Comparison of ENCODE assay signal across 20 cellular contexts in the genomic region with DNA sequence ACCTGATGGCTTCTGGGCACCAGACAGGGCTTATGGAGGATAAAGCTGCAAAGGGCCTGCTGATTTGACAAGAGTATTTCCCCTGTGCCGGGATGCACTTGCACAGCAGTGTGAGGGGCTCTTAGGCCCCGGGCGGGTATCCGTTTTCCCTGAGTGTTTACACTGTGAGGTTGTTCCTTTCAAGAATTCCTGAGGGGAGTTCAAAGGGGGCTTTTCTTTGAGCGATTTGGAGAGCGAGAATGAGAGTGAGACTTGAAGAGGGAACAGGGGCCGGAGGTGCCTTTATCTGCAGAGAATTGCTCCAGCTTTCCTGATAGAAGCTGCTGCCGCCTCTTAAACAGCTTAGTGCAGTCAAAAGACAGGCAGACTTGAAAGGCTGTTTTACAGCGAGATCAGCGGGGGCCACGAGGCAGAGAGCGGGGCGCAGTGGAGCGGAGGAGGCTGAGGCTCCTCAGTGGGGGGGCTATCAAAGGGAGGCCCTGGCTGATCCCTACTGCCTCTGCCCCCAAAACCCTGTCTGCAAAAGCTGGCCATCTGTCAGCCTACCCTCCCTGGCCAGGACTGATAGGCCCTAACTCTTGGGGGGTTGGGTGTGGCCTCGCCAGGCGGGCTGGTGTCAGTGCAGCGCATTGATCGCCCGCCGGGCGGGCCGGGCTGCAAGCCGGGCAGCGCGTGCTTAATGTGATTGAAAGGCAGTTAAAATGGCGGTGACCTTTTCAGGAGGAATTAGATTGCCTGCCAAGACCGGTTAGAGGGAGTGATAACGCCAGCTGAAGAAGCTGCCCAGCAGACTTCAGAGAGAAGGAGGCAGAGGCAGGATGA. TPM values are rescaled to one million over a fixed set of nuclear protein-coding genes. Genes with fewer than 3 reads are reported as not detected.
DNase-seq lines count a peak whose midpoint lies in the region; ATAC-seq, FAIRE-seq and TF ChIP-seq lines count a peak whose summit lies in the region.
"Had no signal": no experiment of that assay in that cellular context is flagged by ENCODE, and none has a peak within 500 bp of the region (broad histone marks: within the 10 kb centered on the region; RNA-seq: fewer than 3 reads in every experiment).

No MANE protein-coding gene starts in this region.

- H4K91ac ChIP-seq in neuronal stem cell (ENCODE audit: low read depth, low read length, poor library complexity), result no peak overlapping the region

- TF ChIP-seq POLR2A in HepG2 (IDR thresholded peaks at IDR 0.05; ENCODE audit: insufficient read depth in 1 of 2, low read depth in 2 of 2, low read length in 2 of 2), result no peak
- no peak for TF ChIP-seq POLR2A in right lobe of liver (IDR thresholded peaks at IDR 0.05)

- H3K27ac ChIP-seq in HepG2 (ENCODE audit: extremely low read length, insufficient read depth, low read length) (no peak overlapping the region), right lobe of liver (no peak overlapping the region), neuronal stem cell (replicated peaks; ENCODE audit: low read length) (peak overlapping the region; percentile 73)
- H3K27ac ChIP-seq: lower lobe of right lung had no signal

- H3K27me3 Mint-ChIP-seq in central memory CD8-positive, alpha-beta T cell, result no peaks in the 10 kb centered on the region
- H3K27me3 Mint-ChIP-seq: naive thymus-derived CD4-positive, alpha-beta T cell had no signal

- H3K79me2 ChIP-seq in HepG2 (ENCODE audit: insufficient read depth, low read length), result peaks cover 16% of the 10 kb centered on the region

- DNase-seq in HepG2 (ENCODE audit: low spot score) (no peak), right lobe of liver (no peak), neuronal stem cell (ENCODE audit: low spot score) (peak; percentile 63), NCI-H1436 treated with DMSO at 0.1 percent for 48 hours (lab: John Stamatoyannopoulos, UW) (no peak), putamen (ENCODE audit: low spot score) (no peak), DMS153 treated with DMSO at 0.1 percent for 48 hours (lab: John Stamatoyannopoulos, UW; ENCODE audit: unreplicated experiment) (no peak)
- no peak for DNase-seq in central memory CD8-positive, alpha-beta T cell (ENCODE audit: low spot score in 2 of 2)
- DNase-seq: activated CD4-positive, CD25-positive, alpha-beta regulatory T cell; amygdala; CD8-positive, alpha-beta memory T cell; HCEC 1CT; Karpas-422; lower lobe of right lung; naive thymus-derived CD4-positive, alpha-beta T cell; T-helper 1 cell had no signal

- H2BK15ac ChIP-seq in neuronal stem cell (ENCODE audit: low read length), result no peak overlapping the region

- POLR2A ChIA-PET in HepG2 (lab: Yijun Ruan, JAX), result interaction anchor here (1.2 kb wide), 1 partner anchor 36 kb away, joined by 6 read pairs; a partner anchor contains a TSS

- H3K27me3 ChIP-seq in HepG2 (ENCODE audit: control insufficient read depth in 1 of 2, insufficient read depth in 2 of 2, low read length in 2 of 2), result no peaks in the 10 kb centered on the region
- no peaks in the 10 kb centered on the region for H3K27me3 ChIP-seq in right lobe of liver
- H3K27me3 ChIP-seq in neuronal stem cell (ENCODE audit: control insufficient read depth in 3 of 3, insufficient read depth in 3 of 3, low read depth in 1 of 3, low read length in 3 of 3), result no peaks in the 10 kb centered on the region

- no peak overlapping the region for H3K4me3 ChIP-seq in HepG2 (replicated peaks in 1 of 3; ENCODE audit: insufficient read depth in 1 of 3, low read depth in 2 of 3, low read length in 3 of 3)
- H3K4me3 ChIP-seq in right lobe of liver, result no peak overlapping the region
- no peak overlapping the region for H3K4me3 ChIP-seq in neuronal stem cell (ENCODE audit: low read length in 2 of 2)
- H3K4me3 ChIP-seq: lower lobe of right lung had no signal

- H3K79me1 ChIP-seq in neuronal stem cell (ENCODE audit: low read depth, low read length), result no peaks in the 10 kb centered on the region

- in situ Hi-C loops in HepG2 (cut with HindIII; ENCODE audit: extremely low pct_ligation_motif_present, low pct_unique_long_range_greater_than_20kb), result no loop called here

- no peak overlapping the region for H3K4ac ChIP-seq in neuronal stem cell (ENCODE audit: low read length)

- no peak overlapping the region for H2BK120ac ChIP-seq in neuronal stem cell (ENCODE audit: low read depth, low read length)

- H2AFZ ChIP-seq in HepG2 (ENCODE audit: low read length) (no peak overlapping the region), neuronal stem cell (ENCODE audit: low read length) (no peak overlapping the region)

- intact Hi-C loops in HepG2 (cut with micrococcal nuclease; ENCODE audit: unreplicated experiment) (no loop called here), right lobe of liver (cut with DNase I) (no loop called here)

- H2BK5ac ChIP-seq in neuronal stem cell (ENCODE audit: low read length), result no peak overlapping the region

- TF ChIP-seq EP300 in HepG2 (IDR thresholded peaks at IDR 0.05; ENCODE audit: low read depth in 2 of 2, low read length in 2 of 2) (no peak), HepG2 (CRISPR knock-in tag; IDR thresholded peaks at IDR 0.05; ENCODE audit: borderline replicate concordance) (no peak)

- H3K14ac ChIP-seq in neuronal stem cell (ENCODE audit: low read length), result no peak overlapping the region

- peak overlapping the region; percentile 35 for H3K18ac ChIP-seq in neuronal stem cell (ENCODE audit: low read length)

- no peak overlapping the region for H3K4me3 Mint-ChIP-seq in central memory CD8-positive, alpha-beta T cell
- H3K4me3 Mint-ChIP-seq: CD8-positive, alpha-beta memory T cell; naive thymus-derived CD4-positive, alpha-beta T cell had no signal

- H3K27ac Mint-ChIP-seq in central memory CD8-positive, alpha-beta T cell (ENCODE audit: low read depth), result peak overlapping the region; percentile 74

- H2AK5ac ChIP-seq in neuronal stem cell (ENCODE audit: low read depth, low read length), result peak overlapping the region; percentile 17

- H3K9me3 Mint-ChIP-seq in central memory CD8-positive, alpha-beta T cell, result no peaks in the 10 kb centered on the region

- H3K9me3 ChIP-seq in HepG2 (ENCODE audit: low read length) (no peaks in the 10 kb centered on the region), right lobe of liver (no peaks in the 10 kb centered on the region), neuronal stem cell (replicated peaks in 1 of 2; ENCODE audit: control insufficient read depth in 2 of 2, insufficient read depth in 1 of 2, low read depth in 1 of 2, low read length in 2 of 2) (no peaks in the 10 kb centered on the region)
- H3K9me3 ChIP-seq: lower lobe of right lung had no signal

- H2BK12ac ChIP-seq in neuronal stem cell (ENCODE audit: low read length), result no peak overlapping the region

- peaks cover 21% of the 10 kb centered on the region for H3K4me1 ChIP-seq in HepG2 (ENCODE audit: insufficient read depth, low read length)
- peaks cover 0 to 12% (median 3%) of the 10 kb centered on the region in 4 donors for H3K4me1 ChIP-seq in right lobe of liver
- H3K4me1 ChIP-seq in neuronal stem cell (ENCODE audit: control insufficient read depth in 2 of 2, insufficient read depth in 1 of 2, low read depth in 1 of 2, low read length in 2 of 2), result peaks cover 10 to 32% of the 10 kb centered on the region in 2 donors

- no peak for FAIRE-seq in HepG2 (lab: Jason Lieb, UNC)
- FAIRE-seq: endometrium, GM18507 had no signal

- peaks cover 41% of the 10 kb centered on the region for H3K4me1 Mint-ChIP-seq in central memory CD8-positive, alpha-beta T cell

- 97% methylated on average over 28 of the region's 28 CpGs for WGBS in HepG2 (ENCODE audit: low lambda C conversion rate)
- 93% methylated on average over 26 of the region's 28 CpGs for WGBS in right lobe of liver (ENCODE audit: insufficient coverage, low coverage, low lambda C conversion rate, missing lambda C conversion rate)
- WGBS in neuronal stem cell (ENCODE audit: extremely low coverage in 2 of 2, insufficient read length in 2 of 2, insufficient replicate concordance in 1 of 2), 2 donors, result no CpG with 5 or more reads among the region's 28 CpGs

- no peak overlapping the region for H4K8ac ChIP-seq in neuronal stem cell (ENCODE audit: low read depth, low read length)

- H4K20me1 ChIP-seq in HepG2 (ENCODE audit: insufficient read depth, low read length), result no peaks in the 10 kb centered on the region

- CTCF ChIA-PET in HepG2 (lab: Yijun Ruan, JAX; ENCODE audit: low intra/inter-chr PET ratio, low total read pairs), result no interaction called here

- H3K4me2 ChIP-seq in HepG2 (ENCODE audit: low read depth, low read length) (no peak overlapping the region), neuronal stem cell (ENCODE audit: insufficient read depth, low read length, poor library complexity, severe bottlenecking) (no peak overlapping the region)

- H3K9ac ChIP-seq in HepG2 (ENCODE audit: insufficient read depth, low read depth, low read length), result no peak overlapping the region
- peak overlapping the region; percentile 35 for H3K9ac ChIP-seq in neuronal stem cell (ENCODE audit: low read depth, low read length, poor library complexity)

- BruUV-seq in HepG2 (replicated peaks; lab: Mats Ljungman, UMichigan), result no TSS peak

- TF ChIP-seq RAD21 in HepG2 (CRISPR knock-in tag; IDR thresholded peaks at IDR 0.05), result no peak

- H3K36me3 ChIP-seq in HepG2 (replicated peaks in 1 of 2; ENCODE audit: control insufficient read depth in 1 of 2, insufficient read depth in 2 of 2, low read length in 2 of 2) (peaks cover 54 to 94% of the 10 kb centered on the region in 2 experiments), right lobe of liver (peaks cover 0 to 64% (median 10%) of the 10 kb centered on the region in 4 donors), neuronal stem cell (replicated peaks in 1 of 2; ENCODE audit: control insufficient read depth in 2 of 2, insufficient read depth in 2 of 2, low read length in 2 of 2) (peaks cover 51 to 99% of the 10 kb centered on the region in 2 donors)

- TF ChIP-seq CTCF in HepG2 (CRISPR knock-in tag; IDR thresholded peaks at IDR 0.05), result no peak
- TF ChIP-seq CTCF in right lobe of liver (IDR thresholded peaks at IDR 0.05), result no peak

- ATAC-seq in HepG2 (no peak), right lobe of liver (no peak), GM21381 (IDR thresholded peaks at IDR 0.05; ENCODE audit: unreplicated experiment) (no peak)
- no peak for ATAC-seq in central memory CD8-positive, alpha-beta T cell (replicated peaks; ENCODE audit: extremely low read depth, poor library complexity, severe bottlenecking)
- ATAC-seq: lower lobe of right lung; naive thymus-derived CD4-positive, alpha-beta T cell had no signal

- peaks cover 49% of the 10 kb centered on the region for H3K36me3 Mint-ChIP-seq in central memory CD8-positive, alpha-beta T cell (ENCODE audit: insufficient read depth)

- peak overlapping the region; percentile 47 for H3K23ac ChIP-seq in neuronal stem cell (ENCODE audit: low read depth, low read length, poor library complexity)

RNA-seq across cellular contexts. Expression of a gene that starts 36.5 kb away (rescaled TPM):
- 12.6 and 13.8 TPM in 2 replicates for total RNA-seq in HepG2 (2016; rRNA removed; fragmentation: Illumina TruSeq; extraction: Trizol)
- 9.7 and 10.8 TPM in 2 replicates for total RNA-seq in HepG2 (2016; cell fraction: cytosol; rRNA removed; fragmentation: Illumina TruSeq; extraction: Trizol; ENCODE audit: low read depth)
- total RNA-seq in HepG2 (2016; cell fraction: insoluble cytoplasmic fraction; rRNA removed; fragmentation: Illumina TruSeq; extraction: Trizol), result 11.0 and 12.5 TPM in 2 replicates
- total RNA-seq in HepG2 (2016; cell fraction: membrane; rRNA removed; fragmentation: Illumina TruSeq; extraction: Trizol), result 11.8 and 17.4 TPM in 2 replicates
- total RNA-seq in HepG2 (2016; cell fraction: nucleus; rRNA removed; fragmentation: Illumina TruSeq; extraction: Trizol), result 5.8 and 7.3 TPM in 2 replicates
- 20.2 and 22.3 TPM in 2 replicates for polyA plus RNA-seq in HepG2 (2011; rRNA removed)
- 23.3 and 31.3 TPM in 2 replicates for polyA plus RNA-seq in HepG2 (2011; cell fraction: cytosol; rRNA removed)
- polyA plus RNA-seq in HepG2 (2011; cell fraction: nucleus; rRNA removed), result 16.1 and 17.2 TPM in 2 replicates
- 14.0 and 14.1 TPM in 2 replicates for polyA plus RNA-seq in HepG2 (2012)
- 17.0 and 20.1 TPM in 2 replicates for polyA plus RNA-seq in HepG2 (2016; cell fraction: cytosol; fragmentation: Illumina TruSeq; extraction: Trizol; ENCODE audit: low read depth)
- polyA plus RNA-seq in HepG2 (2016; cell fraction: insoluble cytoplasmic fraction; fragmentation: Illumina TruSeq; extraction: Trizol; ENCODE audit: low read depth), result 14.9 and 21.4 TPM in 2 replicates
- polyA plus RNA-seq in HepG2 (2016; cell fraction: membrane; fragmentation: Illumina TruSeq; extraction: Trizol; ENCODE audit: low read depth), result 17.6 and 20.4 TPM in 2 replicates
- 14.6 and 19.8 TPM in 2 replicates for polyA plus RNA-seq in HepG2 (2016; cell fraction: nucleus; fragmentation: Illumina TruSeq; extraction: Trizol; ENCODE audit: insufficient read depth, low read depth)
- 19.3 and 62.1 TPM in 2 replicates for polyA minus RNA-seq in HepG2 (2011; rRNA and poly(A)+ RNA removed; ENCODE audit: low replicate concordance)
- 18.5 and 20.3 TPM in 2 replicates for polyA minus RNA-seq in HepG2 (2011; cell fraction: cytosol; rRNA and poly(A)+ RNA removed)
- polyA minus RNA-seq in HepG2 (2011; cell fraction: nucleus; rRNA and poly(A)+ RNA removed), result 5.9 and 6.3 TPM in 2 replicates
- 10 to 100 TPM; 15.8 to 31.0 (median 24.5) TPM for total RNA-seq in right lobe of liver
- polyA plus RNA-seq in neuronal stem cell (2013, experiment 1 of 2), result 11.3 TPM
- 11.9 TPM for polyA plus RNA-seq in neuronal stem cell (2013, experiment 2 of 2)

RNA-seq across cellular contexts. Expression of a gene that starts 36.7 kb away (rescaled TPM):
- not detected in 2 replicates for total RNA-seq in HepG2 (2016; rRNA removed; fragmentation: Illumina TruSeq; extraction: Trizol)
- not detected in 2 replicates for total RNA-seq in HepG2 (2016; cell fraction: cytosol; rRNA removed; fragmentation: Illumina TruSeq; extraction: Trizol; ENCODE audit: low read depth)
- 0.35 TPM in 1 of 2 replicates, not detected in the other for total RNA-seq in HepG2 (2016; cell fraction: insoluble cytoplasmic fraction; rRNA removed; fragmentation: Illumina TruSeq; extraction: Trizol)
- total RNA-seq in HepG2 (2016; cell fraction: membrane; rRNA removed; fragmentation: Illumina TruSeq; extraction: Trizol), result not detected in 2 replicates
- not detected in 2 replicates for total RNA-seq in HepG2 (2016; cell fraction: nucleus; rRNA removed; fragmentation: Illumina TruSeq; extraction: Trizol)
- polyA plus RNA-seq in HepG2 (2011; rRNA removed), result 0.69 and 1.1 TPM in 2 replicates
- 0.37 and 0.52 TPM in 2 replicates for polyA plus RNA-seq in HepG2 (2011; cell fraction: cytosol; rRNA removed)
- polyA plus RNA-seq in HepG2 (2011; cell fraction: nucleus; rRNA removed), result 5.8 and 7.5 TPM in 2 replicates
- polyA plus RNA-seq in HepG2 (2012), result 0.35 and 1.7 TPM in 2 replicates
- polyA plus RNA-seq in HepG2 (2016; cell fraction: cytosol; fragmentation: Illumina TruSeq; extraction: Trizol; ENCODE audit: low read depth), result not detected in 2 replicates
- polyA plus RNA-seq in HepG2 (2016; cell fraction: insoluble cytoplasmic fraction; fragmentation: Illumina TruSeq; extraction: Trizol; ENCODE audit: low read depth), result not detected in 2 replicates
- not detected in 2 replicates for polyA plus RNA-seq in HepG2 (2016; cell fraction: membrane; fragmentation: Illumina TruSeq; extraction: Trizol; ENCODE audit: low read depth)
- polyA plus RNA-seq in HepG2 (2016; cell fraction: nucleus; fragmentation: Illumina TruSeq; extraction: Trizol; ENCODE audit: insufficient read depth, low read depth), result not detected in 2 replicates
- polyA minus RNA-seq in HepG2 (2011; rRNA and poly(A)+ RNA removed; ENCODE audit: low replicate concordance), result 2.2 TPM in 1 of 2 replicates, not detected in the other
- polyA minus RNA-seq in HepG2 (2011; cell fraction: cytosol; rRNA and poly(A)+ RNA removed), result not detected in 2 replicates
- 1.7 TPM in 1 of 2 replicates, not detected in the other for polyA minus RNA-seq in HepG2 (2011; cell fraction: nucleus; rRNA and poly(A)+ RNA removed)
- 10 to 100 TPM in 2 of 6 experiments, 1 to 10 TPM in 4; 2.7 to 18.4 (median 5.2) TPM for total RNA-seq in right lobe of liver
- 7.6 TPM for polyA plus RNA-seq in neuronal stem cell (2013, experiment 1 of 2)
- 7.7 TPM for polyA plus RNA-seq in neuronal stem cell (2013, experiment 2 of 2)
- total RNA-seq: Daoy, pulmonary artery endothelial cell had no signal
